8 cellular contexts compared by ENCODE assay signal in genomic region chr22:19789828-19790227, GRCh38. TPM values are rescaled to one million over a fixed set of nuclear protein-coding genes. Genes with fewer than 3 reads are reported as not detected.
"Had no signal": no experiment of that assay in that cellular context is flagged by ENCODE, and none has a peak within 500 bp of the region (broad histone marks: within the 10 kb centered on the region; RNA-seq: fewer than 3 reads in every experiment).

No MANE protein-coding gene starts in this region.

- H3K27ac ChIP-seq: HL-60 had no signal

- ATAC-seq: HepG2 had no signal

- FAIRE-seq: HepG2, HTR-8/SVneo had no signal

- DNase-seq: IMR-90, KBM-7, KG1 had no signal

RNA-seq across cellular contexts. Expression of gene TBX1, which starts 29.2 kb away (rescaled TPM):
- total RNA-seq: HepG2, HT-29, IMR-90 had no signal
- polyA plus RNA-seq: HepG2, IgD-negative memory B cell had no signal
